9 cellular contexts compared by ENCODE assay signal in the genomic region with DNA sequence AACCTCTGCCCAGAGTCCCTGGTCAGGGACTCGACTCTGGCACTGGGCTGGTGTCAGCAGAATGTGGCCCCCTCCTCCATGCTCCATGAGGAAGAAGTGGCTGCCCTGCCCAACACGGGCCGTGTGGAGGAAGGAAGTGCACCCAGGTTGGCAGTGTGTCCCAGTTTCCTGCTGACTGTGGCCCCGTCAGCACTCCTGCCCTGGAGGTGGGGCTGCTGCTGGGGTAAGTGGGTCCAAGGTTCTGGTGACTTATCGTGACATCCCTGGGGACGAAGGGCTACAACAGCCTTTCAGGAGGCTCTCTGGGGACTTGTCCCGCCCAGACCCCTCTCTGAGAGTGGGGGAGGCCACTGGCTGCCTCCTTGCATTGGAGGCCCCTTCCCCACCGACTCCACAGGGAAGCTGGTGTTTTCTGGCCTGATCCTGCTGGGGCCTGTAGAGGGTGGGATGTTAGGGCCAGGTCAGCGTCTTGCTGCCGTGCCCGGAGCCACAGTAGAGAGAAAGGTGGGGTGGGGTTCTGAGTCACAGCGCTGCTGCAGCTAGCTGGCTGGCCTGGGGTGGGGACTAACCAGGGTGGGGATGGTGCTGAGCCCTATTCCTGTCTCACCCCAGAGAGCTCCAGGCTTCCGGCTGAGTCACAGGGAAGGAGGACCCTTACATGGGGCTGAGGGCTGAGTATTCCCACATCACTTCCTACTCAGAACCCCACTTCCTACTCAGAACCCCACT. TPM values are rescaled to one million over a fixed set of nuclear protein-coding genes. Genes with fewer than 3 reads are reported as not detected.
A peak's percentile ranks its signal among the peaks of the same experiment; 100 is the strongest.
DNase-seq lines count a peak whose midpoint lies in the region; ATAC-seq, FAIRE-seq and TF ChIP-seq lines count a peak whose summit lies in the region.
"Had no signal": no experiment of that assay in that cellular context is flagged by ENCODE, and none has a peak within 500 bp of the region (broad histone marks: within the 10 kb centered on the region; RNA-seq: fewer than 3 reads in every experiment).

No MANE protein-coding gene starts in this region.

- POLR2A ChIA-PET in HepG2 (lab: Yijun Ruan, JAX), result no interaction called here

- TF ChIP-seq EP300 in HepG2 (IDR thresholded peaks at IDR 0.05; ENCODE audit: low read depth in 2 of 2, low read length in 2 of 2) (no peak), HepG2 (CRISPR knock-in tag; IDR thresholded peaks at IDR 0.05; ENCODE audit: borderline replicate concordance) (no peak), transverse colon (IDR thresholded peaks at IDR 0.05; ENCODE audit: low read depth) (no peak)

- no peak overlapping the region; a peak in 1 of 6 replicates for H3K4me3 ChIP-seq in HepG2 (replicated peaks in 1 of 3; ENCODE audit: insufficient read depth in 1 of 3, low read depth in 2 of 3, low read length in 3 of 3)
- H3K4me3 ChIP-seq in transverse colon, result no peak overlapping the region

- no peak overlapping the region for H2AFZ ChIP-seq in HepG2 (ENCODE audit: low read length)

- peak; percentile 20 to 65 for DNase-seq in Kasumi-1 (lab: John Stamatoyannopoulos, UW)
- DNase-seq in HepG2 (ENCODE audit: low spot score), result no peak
- peak; percentile 90 for DNase-seq in transverse colon
- DNase-seq in SIG-M5 (lab: John Stamatoyannopoulos, UW), result no peak
- no peak for DNase-seq in NOMO-1 treated with DMSO at 0.1 percent for 48 hours (lab: John Stamatoyannopoulos, UW; ENCODE audit: unreplicated experiment)
- DNase-seq in midbrain (lab: John Stamatoyannopoulos, UW), result no peak
- DNase-seq in ACHN, result no peak

- no peaks in the 10 kb centered on the region for H3K9me3 ChIP-seq in HepG2 (ENCODE audit: low read length)
- no peaks in the 10 kb centered on the region for H3K9me3 ChIP-seq in transverse colon

- CTCF ChIA-PET in HepG2 (lab: Yijun Ruan, JAX; ENCODE audit: low intra/inter-chr PET ratio, low total read pairs), result no interaction called here

- TF ChIP-seq POLR2A in HepG2 (IDR thresholded peaks at IDR 0.05; ENCODE audit: insufficient read depth in 1 of 2, low read depth in 2 of 2, low read length in 2 of 2) (no peak), transverse colon (IDR thresholded peaks at IDR 0.05) (peak; percentile 69)

- H3K4me2 ChIP-seq in HepG2 (ENCODE audit: low read depth, low read length), result peak overlapping the region; percentile 28; the same call in 1 of the 2 replicates

- H3K9ac ChIP-seq in HepG2 (ENCODE audit: insufficient read depth, low read depth, low read length), result no peak overlapping the region

- peak overlapping the region; percentile 4 for H3K27ac ChIP-seq in cingulate gyrus (ENCODE audit: low read depth, low read length)
- peak overlapping the region; percentile 19 for H3K27ac ChIP-seq in HepG2 (ENCODE audit: extremely low read length, insufficient read depth, low read length)
- peak overlapping the region; percentile 82 to 90 (median 87) for H3K27ac ChIP-seq in transverse colon

- ATAC-seq in HepG2, result peak; percentile 70

- WGBS in HepG2 (ENCODE audit: low lambda C conversion rate), result 16% methylated on average over 3 of the region's 13 CpGs
- WGBS in transverse colon (ENCODE audit: low coverage in 1 of 2), 2 donors, result 26% methylated on average over 13 of the region's 13 CpGs; no CpG with 5 or more reads in 1 of the 2 donors

- peaks cover 2 to 5% of the 10 kb centered on the region in 2 experiments; a peak in 2 of 5 replicates for H3K36me3 ChIP-seq in HepG2 (replicated peaks in 1 of 2; ENCODE audit: control insufficient read depth in 1 of 2, insufficient read depth in 2 of 2, low read length in 2 of 2)
- no peaks in the 10 kb centered on the region for H3K36me3 ChIP-seq in transverse colon

- no peaks in the 10 kb centered on the region for H3K79me2 ChIP-seq in HepG2 (ENCODE audit: insufficient read depth, low read length)

- H3K4me1 ChIP-seq in HepG2 (ENCODE audit: insufficient read depth, low read length) (peaks cover 31% of the 10 kb centered on the region), transverse colon (peaks cover 32 to 62% (median 42%) of the 10 kb centered on the region in 4 donors)

- no TSS peak for BruUV-seq in HepG2 (replicated peaks; lab: Mats Ljungman, UMichigan)

- no peak for FAIRE-seq in HepG2 (lab: Jason Lieb, UNC)
- FAIRE-seq: endometrium had no signal

- no peaks in the 10 kb centered on the region for H3K27me3 ChIP-seq in HepG2 (ENCODE audit: control insufficient read depth in 1 of 2, insufficient read depth in 2 of 2, low read length in 2 of 2)
- no peaks in the 10 kb centered on the region for H3K27me3 ChIP-seq in transverse colon

- TF ChIP-seq CTCF in HepG2 (CRISPR knock-in tag; IDR thresholded peaks at IDR 0.05), result no peak
- TF ChIP-seq CTCF in transverse colon (IDR thresholded peaks at IDR 0.05), result no peak

- no peak for TF ChIP-seq RAD21 in HepG2 (CRISPR knock-in tag; IDR thresholded peaks at IDR 0.05)

- no peaks in the 10 kb centered on the region for H4K20me1 ChIP-seq in HepG2 (ENCODE audit: insufficient read depth, low read length)

- in situ Hi-C loops in HepG2 (cut with HindIII; ENCODE audit: extremely low pct_ligation_motif_present, low pct_unique_long_range_greater_than_20kb) (no loop called here), transverse colon (cut with MboI; ENCODE audit: low pct_ligation_motif_present in 1 of 4, low pct_unique_long_range_greater_than_20kb in 1 of 4, low sequenced_read_pairs in 3 of 4) (loop anchor here in 1 of 4 donors (10.0 kb wide), 1 partner anchor 47 kb away; no protein-coding TSS in a partner anchor), ACHN (cut with HindIII; ENCODE audit: low pct_ligation_motif_present, low pct_unique_long_range_greater_than_20kb, low sequenced_read_pairs) (no loop called here)

- intact Hi-C loops in HepG2 (cut with micrococcal nuclease; ENCODE audit: unreplicated experiment) (no loop called here), transverse colon (cut with DNase I; ENCODE audit: low total_unique reads) (no loop called here)

RNA-seq across cellular contexts. Expression of gene SEMA4B, which starts 10.5 kb away (rescaled TPM):
- 1.3 and 2.1 TPM in 2 replicates for total RNA-seq in HepG2 (2016; rRNA removed; fragmentation: Illumina TruSeq; extraction: Trizol)
- 2.8 and 3.6 TPM in 2 replicates for total RNA-seq in HepG2 (2016; cell fraction: cytosol; rRNA removed; fragmentation: Illumina TruSeq; extraction: Trizol; ENCODE audit: low read depth)
- total RNA-seq in HepG2 (2016; cell fraction: insoluble cytoplasmic fraction; rRNA removed; fragmentation: Illumina TruSeq; extraction: Trizol), result 1.8 and 2.7 TPM in 2 replicates
- 1.5 and 1.8 TPM in 2 replicates for total RNA-seq in HepG2 (2016; cell fraction: membrane; rRNA removed; fragmentation: Illumina TruSeq; extraction: Trizol)
- 4.4 and 5.3 TPM in 2 replicates for total RNA-seq in HepG2 (2016; cell fraction: nucleus; rRNA removed; fragmentation: Illumina TruSeq; extraction: Trizol)
- polyA plus RNA-seq in HepG2 (2011; rRNA removed), result 17.0 and 31.8 TPM in 2 replicates
- 11.3 and 13.8 TPM in 2 replicates for polyA plus RNA-seq in HepG2 (2011; cell fraction: cytosol; rRNA removed)
- 63.8 and 71.1 TPM in 2 replicates for polyA plus RNA-seq in HepG2 (2011; cell fraction: nucleus; rRNA removed)
- polyA plus RNA-seq in HepG2 (2012), result 11.2 and 22.4 TPM in 2 replicates
- polyA plus RNA-seq in HepG2 (2016; cell fraction: cytosol; fragmentation: Illumina TruSeq; extraction: Trizol; ENCODE audit: low read depth), result 0.40 and 0.47 TPM in 2 replicates
- 2.0 and 2.2 TPM in 2 replicates for polyA plus RNA-seq in HepG2 (2016; cell fraction: insoluble cytoplasmic fraction; fragmentation: Illumina TruSeq; extraction: Trizol; ENCODE audit: low read depth)
- polyA plus RNA-seq in HepG2 (2016; cell fraction: membrane; fragmentation: Illumina TruSeq; extraction: Trizol; ENCODE audit: low read depth), result 0.70 and 1.2 TPM in 2 replicates
- polyA plus RNA-seq in HepG2 (2016; cell fraction: nucleus; fragmentation: Illumina TruSeq; extraction: Trizol; ENCODE audit: insufficient read depth, low read depth), result 14.4 and 14.8 TPM in 2 replicates
- 42.2 and 71.8 TPM in 2 replicates for polyA minus RNA-seq in HepG2 (2011; rRNA and poly(A)+ RNA removed; ENCODE audit: low replicate concordance)
- polyA minus RNA-seq in HepG2 (2011; cell fraction: cytosol; rRNA and poly(A)+ RNA removed), result 25.4 and 35.9 TPM in 2 replicates
- polyA minus RNA-seq in HepG2 (2011; cell fraction: nucleus; rRNA and poly(A)+ RNA removed), result 35.4 and 39.4 TPM in 2 replicates
- 100 to 1,000 TPM; 115 to 193 (median 134) TPM for total RNA-seq in transverse colon

RNA-seq across cellular contexts. Expression of gene CIB1, which starts 22.1 kb away (rescaled TPM):
- total RNA-seq in HepG2 (2016; rRNA removed; fragmentation: Illumina TruSeq; extraction: Trizol), result 38.7 and 52.4 TPM in 2 replicates
- total RNA-seq in HepG2 (2016; cell fraction: cytosol; rRNA removed; fragmentation: Illumina TruSeq; extraction: Trizol; ENCODE audit: low read depth), result 18.8 and 20.6 TPM in 2 replicates
- total RNA-seq in HepG2 (2016; cell fraction: insoluble cytoplasmic fraction; rRNA removed; fragmentation: Illumina TruSeq; extraction: Trizol), result 43.1 and 52.3 TPM in 2 replicates
- 30.4 and 35.8 TPM in 2 replicates for total RNA-seq in HepG2 (2016; cell fraction: membrane; rRNA removed; fragmentation: Illumina TruSeq; extraction: Trizol)
- total RNA-seq in HepG2 (2016; cell fraction: nucleus; rRNA removed; fragmentation: Illumina TruSeq; extraction: Trizol), result 22.1 and 24.2 TPM in 2 replicates
- 72.7 and 73.6 TPM in 2 replicates for polyA plus RNA-seq in HepG2 (2011; rRNA removed)
- 50.7 and 83.9 TPM in 2 replicates for polyA plus RNA-seq in HepG2 (2011; cell fraction: cytosol; rRNA removed)
- polyA plus RNA-seq in HepG2 (2011; cell fraction: nucleus; rRNA removed), result 47.6 and 49.0 TPM in 2 replicates
- polyA plus RNA-seq in HepG2 (2012), result 22.9 and 33.8 TPM in 2 replicates
- polyA plus RNA-seq in HepG2 (2016; cell fraction: cytosol; fragmentation: Illumina TruSeq; extraction: Trizol; ENCODE audit: low read depth), result 38.0 and 44.9 TPM in 2 replicates
- 88.2 and 89.6 TPM in 2 replicates for polyA plus RNA-seq in HepG2 (2016; cell fraction: insoluble cytoplasmic fraction; fragmentation: Illumina TruSeq; extraction: Trizol; ENCODE audit: low read depth)
- polyA plus RNA-seq in HepG2 (2016; cell fraction: membrane; fragmentation: Illumina TruSeq; extraction: Trizol; ENCODE audit: low read depth), result 44.3 and 53.1 TPM in 2 replicates
- polyA plus RNA-seq in HepG2 (2016; cell fraction: nucleus; fragmentation: Illumina TruSeq; extraction: Trizol; ENCODE audit: insufficient read depth, low read depth), result 71.0 and 73.3 TPM in 2 replicates
- polyA minus RNA-seq in HepG2 (2011; rRNA and poly(A)+ RNA removed; ENCODE audit: low replicate concordance), result 45.8 and 91.0 TPM in 2 replicates
- 10.3 and 12.9 TPM in 2 replicates for polyA minus RNA-seq in HepG2 (2011; cell fraction: cytosol; rRNA and poly(A)+ RNA removed)
- polyA minus RNA-seq in HepG2 (2011; cell fraction: nucleus; rRNA and poly(A)+ RNA removed), result 5.7 TPM in 2 replicates
- total RNA-seq in transverse colon, result 100 to 1,000 TPM in 3 of 4 donors, 10 to 100 TPM in 1; 38.4 to 156 (median 131) TPM

RNA-seq across cellular contexts. Expression of gene GDPGP1, which starts 22.4 kb away (rescaled TPM):
- 4.3 and 5.0 TPM in 2 replicates for total RNA-seq in HepG2 (2016; rRNA removed; fragmentation: Illumina TruSeq; extraction: Trizol)
- total RNA-seq in HepG2 (2016; cell fraction: cytosol; rRNA removed; fragmentation: Illumina TruSeq; extraction: Trizol; ENCODE audit: low read depth), result 1.2 TPM in 2 replicates
- total RNA-seq in HepG2 (2016; cell fraction: insoluble cytoplasmic fraction; rRNA removed; fragmentation: Illumina TruSeq; extraction: Trizol), result 5.0 and 6.6 TPM in 2 replicates
- total RNA-seq in HepG2 (2016; cell fraction: membrane; rRNA removed; fragmentation: Illumina TruSeq; extraction: Trizol), result 2.4 and 2.8 TPM in 2 replicates
- total RNA-seq in HepG2 (2016; cell fraction: nucleus; rRNA removed; fragmentation: Illumina TruSeq; extraction: Trizol), result 4.7 and 4.8 TPM in 2 replicates
- polyA plus RNA-seq in HepG2 (2011; rRNA removed), result 1.5 and 2.2 TPM in 2 replicates
- polyA plus RNA-seq in HepG2 (2011; cell fraction: cytosol; rRNA removed), result 0.83 and 1.3 TPM in 2 replicates
- polyA plus RNA-seq in HepG2 (2011; cell fraction: nucleus; rRNA removed), result 6.5 and 7.4 TPM in 2 replicates
- 0.84 and 1.2 TPM in 2 replicates for polyA plus RNA-seq in HepG2 (2012)
- 0.17 and 0.42 TPM in 2 replicates for polyA plus RNA-seq in HepG2 (2016; cell fraction: cytosol; fragmentation: Illumina TruSeq; extraction: Trizol; ENCODE audit: low read depth)
- polyA plus RNA-seq in HepG2 (2016; cell fraction: insoluble cytoplasmic fraction; fragmentation: Illumina TruSeq; extraction: Trizol; ENCODE audit: low read depth), result 2.4 and 3.1 TPM in 2 replicates
- polyA plus RNA-seq in HepG2 (2016; cell fraction: membrane; fragmentation: Illumina TruSeq; extraction: Trizol; ENCODE audit: low read depth), result 0.72 and 0.86 TPM in 2 replicates
- polyA plus RNA-seq in HepG2 (2016; cell fraction: nucleus; fragmentation: Illumina TruSeq; extraction: Trizol; ENCODE audit: insufficient read depth, low read depth), result 2.7 and 3.3 TPM in 2 replicates
- 18.9 and 23.4 TPM in 2 replicates for polyA minus RNA-seq in HepG2 (2011; rRNA and poly(A)+ RNA removed; ENCODE audit: low replicate concordance)
- polyA minus RNA-seq in HepG2 (2011; cell fraction: cytosol; rRNA and poly(A)+ RNA removed), result 1.2 and 3.0 TPM in 2 replicates
- 12.5 and 15.4 TPM in 2 replicates for polyA minus RNA-seq in HepG2 (2011; cell fraction: nucleus; rRNA and poly(A)+ RNA removed)
- 10 to 100 TPM in 3 of 4 donors, 1 to 10 TPM in 1; 6.8 to 28.8 (median 21.3) TPM for total RNA-seq in transverse colon

RNA-seq across cellular contexts. Expression of gene TTLL13, which starts 37.8 kb away (rescaled TPM):
- total RNA-seq in HepG2 (2016; rRNA removed; fragmentation: Illumina TruSeq; extraction: Trizol) (0.29 TPM in 1 of 2 replicates, not detected in the other), transverse colon (under 1 TPM in 1 of 4 donors, not detected in 3; 0.27 TPM)
- total RNA-seq in HepG2 (2016; cell fraction: cytosol; rRNA removed; fragmentation: Illumina TruSeq; extraction: Trizol; ENCODE audit: low read depth), result 0.09 TPM in 1 of 2 replicates, not detected in the other
- total RNA-seq in HepG2 (2016; cell fraction: insoluble cytoplasmic fraction; rRNA removed; fragmentation: Illumina TruSeq; extraction: Trizol), result 0.11 TPM in 1 of 2 replicates, not detected in the other
- 0.21 TPM in 1 of 2 replicates, not detected in the other for total RNA-seq in HepG2 (2016; cell fraction: membrane; rRNA removed; fragmentation: Illumina TruSeq; extraction: Trizol)
- 0.25 TPM in 1 of 2 replicates, not detected in the other for total RNA-seq in HepG2 (2016; cell fraction: nucleus; rRNA removed; fragmentation: Illumina TruSeq; extraction: Trizol)
- 0.07 and 0.08 TPM in 2 replicates for polyA plus RNA-seq in HepG2 (2011; rRNA removed)
- polyA plus RNA-seq in HepG2 (2011; cell fraction: cytosol; rRNA removed), result 0.04 and 0.14 TPM in 2 replicates
- polyA plus RNA-seq in HepG2 (2011; cell fraction: nucleus; rRNA removed), result 0.21 and 0.51 TPM in 2 replicates
- not detected in 2 replicates for polyA plus RNA-seq in HepG2 (2012)
- not detected in 2 replicates for polyA plus RNA-seq in HepG2 (2016; cell fraction: cytosol; fragmentation: Illumina TruSeq; extraction: Trizol; ENCODE audit: low read depth)
- polyA plus RNA-seq in HepG2 (2016; cell fraction: insoluble cytoplasmic fraction; fragmentation: Illumina TruSeq; extraction: Trizol; ENCODE audit: low read depth), result not detected in 2 replicates
- polyA plus RNA-seq in HepG2 (2016; cell fraction: membrane; fragmentation: Illumina TruSeq; extraction: Trizol; ENCODE audit: low read depth), result 0.09 TPM in 1 of 2 replicates, not detected in the other
- 0.28 TPM in 1 of 2 replicates, not detected in the other for polyA plus RNA-seq in HepG2 (2016; cell fraction: nucleus; fragmentation: Illumina TruSeq; extraction: Trizol; ENCODE audit: insufficient read depth, low read depth)
- not detected in 2 replicates for polyA minus RNA-seq in HepG2 (2011; rRNA and poly(A)+ RNA removed; ENCODE audit: low replicate concordance)
- not detected in 2 replicates for polyA minus RNA-seq in HepG2 (2011; cell fraction: cytosol; rRNA and poly(A)+ RNA removed)
- 0.26 TPM in 1 of 2 replicates, not detected in the other for polyA minus RNA-seq in HepG2 (2011; cell fraction: nucleus; rRNA and poly(A)+ RNA removed)

RNA-seq across cellular contexts. Expression of gene NGRN, which starts 53.9 kb away (rescaled TPM):
- total RNA-seq in HepG2 (2016; rRNA removed; fragmentation: Illumina TruSeq; extraction: Trizol), result 63.7 and 77.7 TPM in 2 replicates
- total RNA-seq in HepG2 (2016; cell fraction: cytosol; rRNA removed; fragmentation: Illumina TruSeq; extraction: Trizol; ENCODE audit: low read depth), result 11.5 and 13.8 TPM in 2 replicates
- 60.1 and 83.0 TPM in 2 replicates for total RNA-seq in HepG2 (2016; cell fraction: insoluble cytoplasmic fraction; rRNA removed; fragmentation: Illumina TruSeq; extraction: Trizol)
- 39.4 and 40.9 TPM in 2 replicates for total RNA-seq in HepG2 (2016; cell fraction: membrane; rRNA removed; fragmentation: Illumina TruSeq; extraction: Trizol)
- total RNA-seq in HepG2 (2016; cell fraction: nucleus; rRNA removed; fragmentation: Illumina TruSeq; extraction: Trizol), result 26.7 and 28.3 TPM in 2 replicates
- 39.8 and 44.2 TPM in 2 replicates for polyA plus RNA-seq in HepG2 (2011; rRNA removed)
- 31.8 and 47.0 TPM in 2 replicates for polyA plus RNA-seq in HepG2 (2011; cell fraction: cytosol; rRNA removed)
- 12.2 and 16.6 TPM in 2 replicates for polyA plus RNA-seq in HepG2 (2011; cell fraction: nucleus; rRNA removed)
- 42.4 and 48.2 TPM in 2 replicates for polyA plus RNA-seq in HepG2 (2012)
- polyA plus RNA-seq in HepG2 (2016; cell fraction: cytosol; fragmentation: Illumina TruSeq; extraction: Trizol; ENCODE audit: low read depth), result 13.2 and 14.3 TPM in 2 replicates
- polyA plus RNA-seq in HepG2 (2016; cell fraction: insoluble cytoplasmic fraction; fragmentation: Illumina TruSeq; extraction: Trizol; ENCODE audit: low read depth), result 79.7 and 93.5 TPM in 2 replicates
- polyA plus RNA-seq in HepG2 (2016; cell fraction: membrane; fragmentation: Illumina TruSeq; extraction: Trizol; ENCODE audit: low read depth), result 29.5 and 31.6 TPM in 2 replicates
- 39.0 and 42.2 TPM in 2 replicates for polyA plus RNA-seq in HepG2 (2016; cell fraction: nucleus; fragmentation: Illumina TruSeq; extraction: Trizol; ENCODE audit: insufficient read depth, low read depth)
- polyA minus RNA-seq in HepG2 (2011; rRNA and poly(A)+ RNA removed; ENCODE audit: low replicate concordance), result 32.4 and 58.8 TPM in 2 replicates
- polyA minus RNA-seq in HepG2 (2011; cell fraction: cytosol; rRNA and poly(A)+ RNA removed), result 15.7 and 19.1 TPM in 2 replicates
- 11.7 and 13.3 TPM in 2 replicates for polyA minus RNA-seq in HepG2 (2011; cell fraction: nucleus; rRNA and poly(A)+ RNA removed)
- total RNA-seq in transverse colon, result 10 to 100 TPM; 27.7 to 58.3 (median 44.5) TPM

Comparison
In these comparisons a context has a peak if more than half of its experiments do, and no peak if none do; other contexts are left out.
1. DNase-seq: peak in Kasumi-1 (2 of 2) and transverse colon (single experiment); none in HepG2 (single experiment), SIG-M5 (single experiment), NOMO-1 treated with DMSO at 0.1 percent for 48 hours (single experiment), midbrain (single experiment) and ACHN (single experiment).
2. H3K27ac ChIP-seq: peak in every context shown above with its lines; median percentile 87 in transverse colon; 19 in HepG2; 4 in cingulate gyrus.
3. RNA of gene SEMA4B, which starts 10.5 kb away (total RNA-seq): 115 to 193 TPM in transverse colon; 1.3 to 5.3 TPM in HepG2; every median in the first group is over 10 times any median in the second.